19 cellular contexts compared by ENCODE assay signal in the genomic region with DNA sequence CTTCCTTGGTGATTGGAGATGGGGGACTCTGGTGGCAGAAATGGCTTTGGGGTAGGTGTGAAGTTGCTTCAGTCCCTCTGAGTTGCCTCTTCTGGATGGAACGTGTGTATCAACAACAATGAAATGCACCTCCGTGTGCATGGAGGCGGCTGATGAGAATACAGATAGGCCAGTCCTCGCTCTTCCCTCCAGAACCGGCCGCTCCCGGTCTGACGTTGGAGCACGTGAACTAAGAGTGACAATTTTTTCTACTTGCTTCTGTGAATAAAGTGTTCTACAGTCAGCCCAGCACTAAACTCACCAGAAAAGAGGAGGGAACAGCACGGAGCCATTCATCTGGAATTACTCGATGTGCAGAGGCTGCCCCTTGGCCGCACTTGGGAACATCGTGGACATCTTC.
DNase-seq lines count a peak whose midpoint lies in the region; ATAC-seq and TF ChIP-seq lines count a peak whose summit lies in the region.
"Had no signal": no experiment of that assay in that cellular context is flagged by ENCODE, and none has a peak within 500 bp of the region (broad histone marks: within the 10 kb centered on the region; RNA-seq: fewer than 3 reads in every experiment).

No MANE protein-coding gene starts in this region.

- no CpG with 5 or more reads among the region's 13 CpGs for WGBS in H9 (ENCODE audit: extremely low coverage, insufficient read length, low lambda C conversion rate)

- no peak overlapping the region; a peak in 1 of 5 replicates for H3K4me3 Mint-ChIP-seq in H9
- no peak overlapping the region for H3K4me3 Mint-ChIP-seq in WTC11
- H3K4me3 Mint-ChIP-seq in nephron = no peak overlapping the region
- no peak overlapping the region for H3K4me3 Mint-ChIP-seq in stimulated activated memory B cell treated with anti-CD40 and anti-IgM and Interleukin-4, amounts not matched to agents 10 μg/mL and 1 μg/mL and 100 μg/mL, for 72 hours
- H3K4me3 Mint-ChIP-seq in endothelial cell (ENCODE audit: unreplicated experiment) = no peak overlapping the region
- H3K4me3 Mint-ChIP-seq: CD4-positive, CD25-positive, alpha-beta regulatory T cell; HFFc6 had no signal

- POLR2A ChIA-PET in WTC11 (lab: Charles Lee) = no interaction called here

- no peak overlapping the region for H3K4ac ChIP-seq in H9 (ENCODE audit: low read depth, low read length)

- H3K4me1 Mint-ChIP-seq in H9 = peaks cover 19 to 28% of the 10 kb centered on the region in 2 experiments
- peaks cover 12% of the 10 kb centered on the region for H3K4me1 Mint-ChIP-seq in WTC11
- peaks cover 31% of the 10 kb centered on the region for H3K4me1 Mint-ChIP-seq in nephron
- H3K4me1 Mint-ChIP-seq in stimulated activated memory B cell treated with anti-CD40 and anti-IgM and Interleukin-4, amounts not matched to agents 10 μg/mL and 1 μg/mL and 100 μg/mL, for 72 hours = peaks cover 27% of the 10 kb centered on the region
- H3K4me1 Mint-ChIP-seq in endothelial cell (ENCODE audit: unreplicated experiment) = peaks cover 15% of the 10 kb centered on the region

- H4K20me1 ChIP-seq in H9 (ENCODE audit: control insufficient read depth, insufficient read depth, insufficient read length) = no peaks in the 10 kb centered on the region

- DNase-seq in H9 (peak; percentile 10), WTC11 (ENCODE audit: low spot score) (no peak), endothelial cell (ENCODE audit: low spot score) (no peak), GOT3 (lab: John Stamatoyannopoulos, UW) (no peak)
- DNase-seq: CD4-positive, CD25-positive, alpha-beta regulatory T cell; EL; H7; HFFc6; KG1; NCI-H446 treated with DMSO at 0.1 percent for 48 hours; NCI-H526 treated with DMSO at 0.1 percent for 48 hours; OCI-M1; Right ventricle myocardium superior had no signal

- H2BK15ac ChIP-seq in H9 (ENCODE audit: low read depth, low read length) = no peak overlapping the region

- no peaks in the 10 kb centered on the region for H3K27me3 ChIP-seq in H9 (ENCODE audit: insufficient read depth, low read length)
- H3K27me3 ChIP-seq: BE2C had no signal

- no peaks in the 10 kb centered on the region; a peak in 1 of 7 replicates for H3K36me3 Mint-ChIP-seq in H9 (ENCODE audit: insufficient read depth in 1 of 3, low read depth in 3 of 3)
- no peaks in the 10 kb centered on the region for H3K36me3 Mint-ChIP-seq in WTC11
- H3K36me3 Mint-ChIP-seq in nephron (ENCODE audit: low read depth) = no peaks in the 10 kb centered on the region
- peaks cover 62% of the 10 kb centered on the region for H3K36me3 Mint-ChIP-seq in stimulated activated memory B cell treated with anti-CD40 and anti-IgM and Interleukin-4, amounts not matched to agents 10 μg/mL and 1 μg/mL and 100 μg/mL, for 72 hours
- H3K36me3 Mint-ChIP-seq in endothelial cell (ENCODE audit: low read depth, unreplicated experiment) = no peaks in the 10 kb centered on the region

- H3K4me2 ChIP-seq in H9 (ENCODE audit: insufficient read depth, insufficient read length, low read length) = no peak overlapping the region
- H3K4me2 ChIP-seq: A549 had no signal

- no peaks in the 10 kb centered on the region for H3K23me2 ChIP-seq in H9 (ENCODE audit: insufficient read length, low read depth, low read length, poor library complexity, severe bottlenecking)

- no peak overlapping the region for H2BK12ac ChIP-seq in H9 (ENCODE audit: insufficient read length, low read depth, low read length)

- H3K56ac ChIP-seq in H9 (ENCODE audit: insufficient read length, low read depth, low read length) = no peak overlapping the region

- peak overlapping the region in 1 of 3 experiments; percentile 95; a peak in 2 of 7 replicates for H3K27ac Mint-ChIP-seq in H9
- peak overlapping the region; percentile 60 for H3K27ac Mint-ChIP-seq in WTC11
- peak overlapping the region in 2 of 3 experiments; percentile 13 to 16 for H3K27ac Mint-ChIP-seq in nephron
- peak overlapping the region; percentile 60 for H3K27ac Mint-ChIP-seq in stimulated activated memory B cell treated with anti-CD40 and anti-IgM and Interleukin-4, amounts not matched to agents 10 μg/mL and 1 μg/mL and 100 μg/mL, for 72 hours
- H3K27ac Mint-ChIP-seq in endothelial cell (ENCODE audit: unreplicated experiment) = no peak overlapping the region
- H3K27ac Mint-ChIP-seq: HFFc6 had no signal

- H4K91ac ChIP-seq in H9 (ENCODE audit: insufficient read length, low read depth, low read length) = no peak overlapping the region

- no peak overlapping the region for H3T11ph ChIP-seq in H9 (ENCODE audit: low read length)

- H3K9me3 Mint-ChIP-seq in H9 = no peaks in the 10 kb centered on the region
- H3K9me3 Mint-ChIP-seq in WTC11 = peaks cover 5% of the 10 kb centered on the region
- H3K9me3 Mint-ChIP-seq in nephron = no peaks in the 10 kb centered on the region
- H3K9me3 Mint-ChIP-seq in stimulated activated memory B cell treated with anti-CD40 and anti-IgM and Interleukin-4, amounts not matched to agents 10 μg/mL and 1 μg/mL and 100 μg/mL, for 72 hours = no peaks in the 10 kb centered on the region
- H3K9me3 Mint-ChIP-seq in endothelial cell (ENCODE audit: unreplicated experiment) = no peaks in the 10 kb centered on the region
- H3K9me3 Mint-ChIP-seq: HFFc6 had no signal

- H2BK20ac ChIP-seq in H9 (ENCODE audit: low read depth, low read length, poor library complexity, severe bottlenecking) = no peak overlapping the region

- no peak overlapping the region for H2BK5ac ChIP-seq in H9 (ENCODE audit: insufficient read length, low read length)

- H3K14ac ChIP-seq in H9 (ENCODE audit: insufficient read depth, low read length) = no peak overlapping the region

- TF ChIP-seq CTCF in H9 (conservative IDR thresholded peaks at IDR 0.05) (no peak), WTC11 (IDR thresholded peaks at IDR 0.05) (no peak), nephron (IDR thresholded peaks at IDR 0.05; ENCODE audit: unreplicated experiment in 3 of 3) (no peak), endothelial cell (IDR thresholded peaks at IDR 0.05; ENCODE audit: unreplicated experiment) (no peak)

- no peak overlapping the region for H3K27ac ChIP-seq in H9 (ENCODE audit: insufficient read length, low read depth, low read length)
- H3K27ac ChIP-seq: A549 had no signal

- H3K79me1 ChIP-seq in H9 (ENCODE audit: insufficient read depth, low read depth, low read length, poor library complexity, severe bottlenecking) = no peaks in the 10 kb centered on the region

- H3K4me1 ChIP-seq in H9 (ENCODE audit: insufficient read depth, low read length) = no peaks in the 10 kb centered on the region; the same call in 1 of the 2 replicates
- H3K4me1 ChIP-seq: A549 had no signal

- CTCF ChIA-PET in WTC11 (lab: Charles Lee) = no interaction called here

- no peak for ATAC-seq in WTC11
- ATAC-seq in stimulated activated memory B cell treated with anti-CD40 and anti-IgM and Interleukin-4, amounts not matched to agents 10 μg/mL and 1 μg/mL and 100 μg/mL, for 72 hours = no peak
- ATAC-seq in GM19324 (IDR thresholded peaks at IDR 0.05; ENCODE audit: low FRiP score, unreplicated experiment) = no peak
- ATAC-seq: A549, HepG2 had no signal

- H3K27me3 Mint-ChIP-seq in H9 (ENCODE audit: low read depth) (no peaks in the 10 kb centered on the region), WTC11 (ENCODE audit: low read depth) (no peaks in the 10 kb centered on the region), nephron (ENCODE audit: low read depth) (peaks cover 14% of the 10 kb centered on the region), endothelial cell (ENCODE audit: unreplicated experiment) (peaks cover 6% of the 10 kb centered on the region)
- H3K27me3 Mint-ChIP-seq in stimulated activated memory B cell treated with anti-CD40 and anti-IgM and Interleukin-4, amounts not matched to agents 10 μg/mL and 1 μg/mL and 100 μg/mL, for 72 hours = no peaks in the 10 kb centered on the region
- H3K27me3 Mint-ChIP-seq: CD4-positive, CD25-positive, alpha-beta regulatory T cell had no signal

- H3K79me2 ChIP-seq in H9 (ENCODE audit: insufficient read depth, low read length) = no peaks in the 10 kb centered on the region

- no peak overlapping the region for H3K9ac ChIP-seq in H9 (ENCODE audit: extremely low read depth, insufficient read length, low read length)

- H2AK5ac ChIP-seq in H9 (ENCODE audit: insufficient read length, low read length) = no peak overlapping the region

- H3K23ac ChIP-seq in H9 (ENCODE audit: insufficient read length, low read depth, low read length) = no peak overlapping the region

- no peak overlapping the region for H4K5ac ChIP-seq in H9 (ENCODE audit: insufficient read length, low read depth, low read length)

- no peak overlapping the region for H2AFZ ChIP-seq in H9 (ENCODE audit: low read length)

- H4K8ac ChIP-seq in H9 (replicated peaks; ENCODE audit: insufficient read length, low read depth, low read length) = no peak overlapping the region

- H3K18ac ChIP-seq in H9 (ENCODE audit: insufficient read length, low read depth, low read length) = no peak overlapping the region

- no peaks in the 10 kb centered on the region for H3K9me3 ChIP-seq in H9 (ENCODE audit: control insufficient read depth, low read depth, low read length)
- H3K9me3 ChIP-seq: A549, BE2C had no signal

- H2BK120ac ChIP-seq in H9 (ENCODE audit: low read depth, low read length, poor library complexity, severe bottlenecking) = no peak overlapping the region

TF ChIP-seq in WTC11, 78 proteins besides CTCF, POLR2A, EP300 and RAD21 (continues in another document):
- TF ChIP-seq, protein P1, sequence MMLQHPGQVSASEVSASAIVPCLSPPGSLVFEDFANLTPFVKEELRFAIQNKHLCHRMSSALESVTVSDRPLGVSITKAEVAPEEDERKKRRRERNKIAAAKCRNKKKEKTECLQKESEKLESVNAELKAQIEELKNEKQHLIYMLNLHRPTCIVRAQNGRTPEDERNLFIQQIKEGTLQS (CRISPR knock-in tag; conservative IDR thresholded peaks at IDR 0.05) = no peak
- TF ChIP-seq, protein P2, sequence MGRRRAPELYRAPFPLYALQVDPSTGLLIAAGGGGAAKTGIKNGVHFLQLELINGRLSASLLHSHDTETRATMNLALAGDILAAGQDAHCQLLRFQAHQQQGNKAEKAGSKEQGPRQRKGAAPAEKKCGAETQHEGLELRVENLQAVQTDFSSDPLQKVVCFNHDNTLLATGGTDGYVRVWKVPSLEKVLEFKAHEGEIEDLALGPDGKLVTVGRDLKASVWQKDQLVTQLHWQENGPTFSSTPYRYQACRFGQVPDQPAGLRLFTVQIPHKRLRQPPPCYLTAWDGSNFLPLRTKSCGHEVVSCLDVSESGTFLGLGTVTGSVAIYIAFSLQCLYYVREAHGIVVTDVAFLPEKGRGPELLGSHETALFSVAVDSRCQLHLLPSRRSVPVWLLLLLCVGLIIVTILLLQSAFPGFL (CRISPR knock-in tag; IDR thresholded peaks at IDR 0.05; ENCODE audit: borderline replicate concordance) = no peak
- TF ChIP-seq, protein P3, sequence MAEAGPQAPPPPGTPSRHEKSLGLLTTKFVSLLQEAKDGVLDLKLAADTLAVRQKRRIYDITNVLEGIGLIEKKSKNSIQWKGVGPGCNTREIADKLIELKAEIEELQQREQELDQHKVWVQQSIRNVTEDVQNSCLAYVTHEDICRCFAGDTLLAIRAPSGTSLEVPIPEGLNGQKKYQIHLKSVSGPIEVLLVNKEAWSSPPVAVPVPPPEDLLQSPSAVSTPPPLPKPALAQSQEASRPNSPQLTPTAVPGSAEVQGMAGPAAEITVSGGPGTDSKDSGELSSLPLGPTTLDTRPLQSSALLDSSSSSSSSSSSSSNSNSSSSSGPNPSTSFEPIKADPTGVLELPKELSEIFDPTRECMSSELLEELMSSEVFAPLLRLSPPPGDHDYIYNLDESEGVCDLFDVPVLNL (CRISPR knock-in tag; IDR thresholded peaks at IDR 0.05; ENCODE audit: borderline replicate concordance, low read depth) = no peak
